Comparison of ENCODE assay signal across 1 cellular context in the genomic region with DNA sequence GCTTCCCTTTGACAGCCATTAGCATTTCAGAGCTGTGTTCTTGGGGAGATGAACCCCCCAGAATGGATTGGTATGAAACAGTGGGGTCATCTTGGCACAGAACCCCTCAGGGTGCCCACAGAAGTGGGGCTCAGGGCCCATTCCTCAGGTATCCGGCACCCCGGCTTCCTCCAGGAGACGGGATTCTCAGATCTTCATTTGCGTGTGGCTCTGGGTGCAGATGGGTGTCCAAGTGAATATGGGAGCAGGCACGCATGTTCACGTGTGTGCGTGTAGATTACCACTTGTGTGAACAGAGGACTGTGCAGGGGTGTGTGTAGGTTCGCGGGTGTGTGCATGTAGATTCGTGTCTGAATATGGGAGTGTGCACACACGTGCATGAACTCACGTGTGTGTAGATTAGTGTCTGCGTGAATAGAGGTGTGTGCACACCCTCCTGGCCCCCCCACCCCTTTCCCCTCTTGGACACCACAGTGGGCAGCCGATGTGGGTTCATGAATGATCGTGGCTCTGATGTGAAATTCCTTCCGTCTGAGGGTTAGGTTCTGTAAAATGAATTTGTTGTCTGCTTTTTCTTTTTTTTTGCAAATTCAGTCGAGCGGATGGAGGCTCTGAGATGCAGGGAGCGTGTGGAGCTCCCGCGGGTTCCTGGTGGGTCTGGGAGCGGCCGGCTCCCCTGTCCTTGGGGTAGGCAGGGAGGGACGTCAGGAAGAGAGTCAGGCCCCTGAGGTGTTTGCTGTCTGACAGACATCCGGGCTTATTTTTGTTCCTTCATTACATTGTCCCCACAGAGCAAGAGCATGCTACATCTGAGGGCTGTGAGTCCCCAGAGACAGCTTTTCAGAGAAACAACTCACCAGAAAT.
TF ChIP-seq lines count a peak whose summit lies in the region.

No MANE protein-coding gene starts in this region.

TF ChIP-seq in neural cell, 6 proteins besides CTCF, POLR2A, EP300 and RAD21:
- TF ChIP-seq EZH2 (IDR thresholded peaks at IDR 0.05; ENCODE audit: borderline replicate concordance, insufficient read depth, low read length, poor library complexity, severe bottlenecking) (no peak), MXI1 (conservative IDR thresholded peaks at IDR 0.05; ENCODE audit: poor library complexity, severe bottlenecking) (no peak), SMC3 (conservative IDR thresholded peaks at IDR 0.05; ENCODE audit: poor library complexity) (no peak), TAF1 (IDR thresholded peaks at IDR 0.05; ENCODE audit: low read depth) (no peak), POLR2AphosphoS5 (IDR thresholded peaks at IDR 0.05) (no peak)
- TF ChIP-seq, protein P1, sequence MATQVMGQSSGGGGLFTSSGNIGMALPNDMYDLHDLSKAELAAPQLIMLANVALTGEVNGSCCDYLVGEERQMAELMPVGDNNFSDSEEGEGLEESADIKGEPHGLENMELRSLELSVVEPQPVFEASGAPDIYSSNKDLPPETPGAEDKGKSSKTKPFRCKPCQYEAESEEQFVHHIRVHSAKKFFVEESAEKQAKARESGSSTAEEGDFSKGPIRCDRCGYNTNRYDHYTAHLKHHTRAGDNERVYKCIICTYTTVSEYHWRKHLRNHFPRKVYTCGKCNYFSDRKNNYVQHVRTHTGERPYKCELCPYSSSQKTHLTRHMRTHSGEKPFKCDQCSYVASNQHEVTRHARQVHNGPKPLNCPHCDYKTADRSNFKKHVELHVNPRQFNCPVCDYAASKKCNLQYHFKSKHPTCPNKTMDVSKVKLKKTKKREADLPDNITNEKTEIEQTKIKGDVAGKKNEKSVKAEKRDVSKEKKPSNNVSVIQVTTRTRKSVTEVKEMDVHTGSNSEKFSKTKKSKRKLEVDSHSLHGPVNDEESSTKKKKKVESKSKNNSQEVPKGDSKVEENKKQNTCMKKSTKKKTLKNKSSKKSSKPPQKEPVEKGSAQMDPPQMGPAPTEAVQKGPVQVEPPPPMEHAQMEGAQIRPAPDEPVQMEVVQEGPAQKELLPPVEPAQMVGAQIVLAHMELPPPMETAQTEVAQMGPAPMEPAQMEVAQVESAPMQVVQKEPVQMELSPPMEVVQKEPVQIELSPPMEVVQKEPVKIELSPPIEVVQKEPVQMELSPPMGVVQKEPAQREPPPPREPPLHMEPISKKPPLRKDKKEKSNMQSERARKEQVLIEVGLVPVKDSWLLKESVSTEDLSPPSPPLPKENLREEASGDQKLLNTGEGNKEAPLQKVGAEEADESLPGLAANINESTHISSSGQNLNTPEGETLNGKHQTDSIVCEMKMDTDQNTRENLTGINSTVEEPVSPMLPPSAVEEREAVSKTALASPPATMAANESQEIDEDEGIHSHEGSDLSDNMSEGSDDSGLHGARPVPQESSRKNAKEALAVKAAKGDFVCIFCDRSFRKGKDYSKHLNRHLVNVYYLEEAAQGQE (IDR thresholded peaks at IDR 0.05; ENCODE audit: borderline replicate concordance), result no peak
TF ChIP-seq in neural cell: peak in this region for 0.
